22 cellular contexts compared by ENCODE assay signal in the genomic region with DNA sequence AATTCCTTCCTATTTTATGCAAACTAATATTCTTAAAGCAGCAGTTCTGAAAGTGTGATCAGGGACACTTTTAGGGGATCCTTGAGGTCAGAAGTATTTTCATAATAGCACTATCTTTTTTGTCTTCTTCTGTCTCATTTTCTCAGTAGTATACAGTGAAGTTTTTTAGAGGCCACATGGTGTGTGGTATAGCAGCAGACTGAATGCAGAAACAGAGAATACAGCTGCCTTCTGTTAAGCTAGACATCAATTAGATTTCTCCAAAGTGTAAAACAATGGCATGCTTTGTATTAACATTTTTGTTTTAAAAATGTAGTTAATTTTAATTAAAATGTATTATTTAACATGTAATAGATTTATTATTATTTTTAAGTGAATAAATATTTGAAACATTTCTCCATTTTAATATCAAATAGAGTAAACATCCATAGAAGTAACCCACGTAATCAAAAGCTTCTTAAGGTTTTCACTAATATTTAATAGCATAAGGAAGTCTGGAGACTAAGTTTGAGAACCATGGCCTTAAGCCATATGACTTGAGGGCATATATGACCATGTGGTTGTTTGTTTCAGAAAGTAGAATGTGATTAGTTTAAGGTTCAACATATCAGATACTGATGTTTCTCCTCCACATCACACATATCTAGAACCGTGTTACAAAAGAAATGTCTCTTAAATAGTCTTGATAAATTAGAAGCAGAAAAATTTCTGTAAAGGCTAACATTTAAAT.
"Had no signal": no experiment of that assay in that cellular context is flagged by ENCODE, and none has a peak within 500 bp of the region (broad histone marks: within the 10 kb centered on the region; RNA-seq: fewer than 3 reads in every experiment).

No MANE protein-coding gene starts in this region.

- H3K36me3 ChIP-seq: colonic mucosa, esophagus squamous epithelium, left lung, right lobe of liver, thoracic aorta, tibial nerve, upper lobe of left lung had no signal

- H3K27me3 ChIP-seq: colonic mucosa, esophagus squamous epithelium, left lung, right lobe of liver, tibial nerve, upper lobe of left lung had no signal

- H3K4me1 ChIP-seq: colonic mucosa, esophagus squamous epithelium, left lung, parathyroid adenoma, right lobe of liver, tibial nerve had no signal

- ATAC-seq: left cardiac atrium; left lung; naive thymus-derived CD8-positive, alpha-beta T cell; right lobe of liver; stimulated activated naive B cell treated with anti-CD40 and anti-IgM and Interleukin-4, amounts not matched to agents 10 μg/mL and 1 μg/mL and 100 μg/mL, for 72 hours had no signal

- DNase-seq: cerebellar nuclear complex; colonic mucosa; effector memory CD4-positive, alpha-beta T cell; erythroblast; esophagus squamous epithelium; left cardiac atrium; left lung; mesenchymal stem cell; naive thymus-derived CD8-positive, alpha-beta T cell; nephron progenitor cell; right lobe of liver; small intestine; stimulated activated CD4-positive, alpha-beta T cell treated with anti-CD3 and anti-CD28 coated beads, Interleukin-15, amount 100 ng/mL, for 24 hours; stimulated activated CD4-positive, alpha-beta T cell treated with anti-CD3 and anti-CD28 coated beads, Interleukin-2, amount 100 ng/mL, for 48 hours; stimulated activated naive B cell treated with anti-CD40 and anti-IgM and Interleukin-4, amounts not matched to agents 10 μg/mL and 1 μg/mL and 100 μg/mL, for 72 hours; upper lobe of left lung had no signal

- H3K9me3 ChIP-seq: colonic mucosa, esophagus squamous epithelium, right lobe of liver, thoracic aorta, tibial nerve, upper lobe of left lung had no signal

- H3K27ac ChIP-seq: colonic mucosa, esophagus squamous epithelium, left lung, parathyroid adenoma, right lobe of liver, thoracic aorta, tibial nerve, upper lobe of left lung had no signal

- FAIRE-seq: endothelial cell of umbilical vein, frontal cortex, small intestine, urothelium cell line had no signal

- H3K4me3 ChIP-seq: colonic mucosa, esophagus squamous epithelium, left lung, right lobe of liver, thoracic aorta, tibial nerve, upper lobe of left lung had no signal

- H3K9ac ChIP-seq: parathyroid adenoma had no signal
